ENCODE assay signal across 1 cellular context in genomic region chr2:137183206-137183605, GRCh38.
A peak's percentile ranks its signal among the peaks of the same experiment; 100 is the strongest.
TF ChIP-seq lines count a peak whose summit lies in the region.

No MANE protein-coding gene starts in this region.

TF ChIP-seq in SK-N-SH treated with all-trans-retinoic acid at 6 μM for 48 hours, 23 proteins besides CTCF, POLR2A, EP300 and RAD21 (continued from another document):
- TF ChIP-seq ARNTL (CRISPR knock-in tag; IDR thresholded peaks at IDR 0.05; ENCODE audit: borderline replicate concordance, low read depth) (no peak), ZNF565 (CRISPR knock-in tag; conservative IDR thresholded peaks at IDR 0.05; ENCODE audit: low read depth) (no peak), TOX (CRISPR knock-in tag; IDR thresholded peaks at IDR 0.05; ENCODE audit: borderline replicate concordance) (no peak), CREB5 (CRISPR knock-in tag; IDR thresholded peaks at IDR 0.05; ENCODE audit: low read depth) (no peak), SNAI2 (CRISPR knock-in tag; IDR thresholded peaks at IDR 0.05) (no peak), ZC3H10 (CRISPR knock-in tag; IDR thresholded peaks at IDR 0.05) (no peak), ZFP3 (CRISPR knock-in tag; IDR thresholded peaks at IDR 0.05) (no peak), ISL1 (CRISPR knock-in tag; IDR thresholded peaks at IDR 0.05) (peak; percentile 74), ZFP30 (CRISPR knock-in tag; IDR thresholded peaks at IDR 0.05) (no peak)
